8 cellular contexts compared by ENCODE assay signal in the genomic region with DNA sequence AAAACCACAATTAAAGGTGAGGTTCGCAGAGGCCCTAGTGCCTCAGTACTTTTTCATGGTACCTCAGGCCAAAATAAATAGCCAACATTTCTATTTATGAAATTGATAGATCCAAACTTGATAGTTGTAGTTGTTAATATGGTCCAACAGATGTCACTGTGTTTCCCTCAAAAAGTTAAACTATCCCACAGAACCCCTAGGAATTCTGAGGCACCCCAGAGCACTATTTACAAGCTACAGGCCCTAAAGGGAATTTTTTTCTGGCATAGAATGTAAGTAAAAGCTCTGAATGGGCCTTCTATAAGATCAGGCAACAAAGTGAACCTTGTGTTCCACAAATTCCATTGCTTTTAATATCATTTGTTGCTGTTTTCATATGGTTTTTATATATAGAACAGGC. TPM values are rescaled to one million over a fixed set of nuclear protein-coding genes. Genes with fewer than 3 reads are reported as not detected.
A peak's percentile ranks its signal among the peaks of the same experiment; 100 is the strongest.
DNase-seq lines count a peak whose midpoint lies in the region; ATAC-seq and TF ChIP-seq lines count a peak whose summit lies in the region.

No MANE protein-coding gene starts in this region.

- no peaks in the 10 kb centered on the region for H3K36me3 ChIP-seq in left lung

- no peaks in the 10 kb centered on the region for H3K4me1 ChIP-seq in foreskin keratinocyte
- peaks cover 7% of the 10 kb centered on the region in 2 donors for H3K4me1 ChIP-seq in left lung

- ATAC-seq in foreskin keratinocyte (no peak), left lung (no peak)

- H3K27ac ChIP-seq in 22Rv1 (no peak overlapping the region), RWPE1 (no peak overlapping the region), foreskin keratinocyte (no peak overlapping the region), left lung (no peak overlapping the region)

- CTCF ChIA-PET in RWPE1 (lab: Yijun Ruan, JAX): interaction anchor here (0.6 to 1.2 kb wide), 2 partner anchors 183 to 578 kb away, joined by 3 read pairs; no protein-coding TSS in a partner anchor

- intact Hi-C loops in left lung (cut with DNase I): no loop called here

- DNase-seq in DMS53 treated with DMSO at 0.1 percent for 48 hours (lab: John Stamatoyannopoulos, UW; ENCODE audit: unreplicated experiment) (peak; percentile 15), RWPE1 (ENCODE audit: low spot score) (peak; percentile 30), foreskin keratinocyte (no peak), left lung (no peak), NCI-H1048 (lab: John Stamatoyannopoulos, UW) (no peak), RPMI8226 (no peak), GDM1 (lab: John Stamatoyannopoulos, UW) (no peak)

- POLR2A ChIA-PET in RWPE1 (lab: Yijun Ruan, JAX; ENCODE audit: low non-redundant PET): no interaction called here

- H3K9me3 ChIP-seq in left lung: no peaks in the 10 kb centered on the region

- no peak overlapping the region for H3K4me3 ChIP-seq in left lung

- TF ChIP-seq CTCF in 22Rv1 (IDR thresholded peaks at IDR 0.05) (peak; percentile 64), RWPE1 (conservative IDR thresholded peaks at IDR 0.05; ENCODE audit: low read depth) (peak; percentile 62), foreskin keratinocyte (conservative IDR thresholded peaks at IDR 0.05) (peak; percentile 65), left lung (IDR thresholded peaks at IDR 0.05) (peak in 1 of 2 donors; percentile 12)

- H3K27me3 ChIP-seq in foreskin keratinocyte (no peaks in the 10 kb centered on the region), left lung (no peaks in the 10 kb centered on the region)

RNA-seq across cellular contexts. Expression of a gene that starts 3.8 kb away (rescaled TPM):
- total RNA-seq in foreskin keratinocyte (14.0 and 15.3 TPM in 2 replicates), left lung (10 to 100 TPM; 18.4 to 27.0 TPM)
- 11.0 and 15.0 TPM in 2 replicates for polyA plus RNA-seq in foreskin keratinocyte

Comparison
In these comparisons a context has a peak if more than half of its experiments do, and no peak if none do; other contexts are left out.
1. DNase-seq: peak in DMS53 treated with DMSO at 0.1 percent for 48 hours (single experiment) and RWPE1 (single experiment); none in foreskin keratinocyte (0 of 2), left lung (0 of 2), NCI-H1048 (single experiment), RPMI8226 (single experiment) and GDM1 (single experiment).